ENCODE assay signal across 9 cellular contexts in genomic region chr2:205858781-205859478, GRCh38.
A peak's percentile ranks its signal among the peaks of the same experiment; 100 is the strongest.
DNase-seq lines count a peak whose midpoint lies in the region; ATAC-seq and TF ChIP-seq lines count a peak whose summit lies in the region.
"Had no signal": no experiment of that assay in that cellular context is flagged by ENCODE, and none has a peak within 500 bp of the region (broad histone marks: within the 10 kb centered on the region; RNA-seq: fewer than 3 reads in every experiment).

No MANE protein-coding gene starts in this region.

- H3K27me3 ChIP-seq in smooth muscle cell (ENCODE audit: low read depth) (no peaks in the 10 kb centered on the region), tibial artery (no peaks in the 10 kb centered on the region)

- no peak overlapping the region for H2AFZ ChIP-seq in smooth muscle cell (ENCODE audit: low read depth)

- H3K79me2 ChIP-seq in smooth muscle cell (ENCODE audit: low read depth) = no peaks in the 10 kb centered on the region

- ATAC-seq in GM19035 (IDR thresholded peaks at IDR 0.05; ENCODE audit: unreplicated experiment) (peak; percentile 43), GM21786 (IDR thresholded peaks at IDR 0.05; ENCODE audit: unreplicated experiment) (no peak), HG03196 (IDR thresholded peaks at IDR 0.05; ENCODE audit: unreplicated experiment) (no peak)
- ATAC-seq: activated CD8-positive, alpha-beta T cell treated with anti-CD3 and anti-CD28 coated beads for 36 hours had no signal

- TF ChIP-seq EP300 in Ishikawa (IDR thresholded peaks at IDR 0.05; ENCODE audit: borderline replicate concordance) = no peak

- H4K20me1 ChIP-seq in smooth muscle cell (ENCODE audit: low read depth) = no peaks in the 10 kb centered on the region

- H3K4me1 ChIP-seq in smooth muscle cell (ENCODE audit: low read depth) (no peaks in the 10 kb centered on the region), tibial artery (no peaks in the 10 kb centered on the region)

- no peaks in the 10 kb centered on the region for H3K36me3 ChIP-seq in smooth muscle cell (ENCODE audit: low read depth)
- no peaks in the 10 kb centered on the region for H3K36me3 ChIP-seq in tibial artery

- intact Hi-C loops in tibial artery (cut with DNase I; ENCODE audit: low total_unique reads) = no loop called here

- H3K4me3 ChIP-seq in fibroblast of the aortic adventitia (ENCODE audit: low read depth, low read length) (peak overlapping the region; percentile 13), smooth muscle cell (no peak overlapping the region), tibial artery (no peak overlapping the region)

- peak; percentile 47 for DNase-seq in fibroblast of the aortic adventitia (ENCODE audit: low read depth)
- DNase-seq in smooth muscle cell (lab: John Stamatoyannopoulos, UW; ENCODE audit: unreplicated experiment) = no peak
- DNase-seq in substantia nigra (lab: John Stamatoyannopoulos, UW) = no peak
- DNase-seq in tibial artery = no peak
- DNase-seq: activated CD8-positive, alpha-beta T cell treated with anti-CD3 and anti-CD28 coated beads for 36 hours had no signal

- 45% methylated on average over 16 of the region's 16 CpGs for WGBS in smooth muscle cell (ENCODE audit: low lambda C conversion rate)

- peak overlapping the region; percentile 61 for H3K4me2 ChIP-seq in smooth muscle cell

- H3F3A ChIP-seq in smooth muscle cell (ENCODE audit: low read depth) = no peaks in the 10 kb centered on the region

- no peak overlapping the region for H3K9ac ChIP-seq in smooth muscle cell (ENCODE audit: low read depth)

- TF ChIP-seq CTCF in fibroblast of the aortic adventitia (IDR thresholded peaks at IDR 0.05; ENCODE audit: insufficient read depth, low read length) (peak; percentile 5), smooth muscle cell (IDR thresholded peaks at IDR 0.05; ENCODE audit: borderline replicate concordance, insufficient read depth, poor library complexity, severe bottlenecking) (no peak), tibial artery (IDR thresholded peaks at IDR 0.05) (no peak)

- no peak; the same call in 1 of the 2 replicates for TF ChIP-seq RAD21 in Ishikawa (IDR thresholded peaks at IDR 0.05; ENCODE audit: low read depth)

- H3K9me3 ChIP-seq in smooth muscle cell (replicated peaks; ENCODE audit: low read depth) (no peaks in the 10 kb centered on the region), tibial artery (no peaks in the 10 kb centered on the region)

- H3K27ac ChIP-seq in smooth muscle cell (ENCODE audit: low read depth) (peak overlapping the region; percentile 12), substantia nigra (ENCODE audit: low read depth, low read length, poor library complexity, severe bottlenecking) (no peak overlapping the region), tibial artery (no peak overlapping the region)

TF ChIP-seq in Ishikawa, 13 proteins besides CTCF, POLR2A, EP300 and RAD21:
- peak; percentile 48; the same call in 1 of the 2 replicates for TF ChIP-seq TCF12 (IDR thresholded peaks at IDR 0.05; ENCODE audit: low read depth)
- peak; percentile 83 for TF ChIP-seq MAX (IDR thresholded peaks at IDR 0.05)
- TF ChIP-seq TEAD4 (IDR thresholded peaks at IDR 0.05) = peak; percentile 27
- no peak for TF ChIP-seq TAF1 (IDR thresholded peaks at IDR 0.05; ENCODE audit: low read depth)
TF ChIP-seq in Ishikawa: peak in this region for 3.
